Comparison of ENCODE assay signal across 1 cellular context in genomic region chr6:16766043-16766521, GRCh38.
A peak's percentile ranks its signal among the peaks of the same experiment; 100 is the strongest.
TF ChIP-seq lines count a peak whose summit lies in the region.

No MANE protein-coding gene starts in this region.

TF ChIP-seq in HEK293, 187 proteins besides CTCF, POLR2A, EP300 and RAD21 (continued from another document and continues in another):
- TF ChIP-seq PRDM2 (tag by site-specific recombination; IDR thresholded peaks at IDR 0.05; ENCODE audit: borderline replicate concordance), result no peak
- no peak for TF ChIP-seq KLF16 (tag by site-specific recombination; IDR thresholded peaks at IDR 0.05)
- no peak for TF ChIP-seq ZBTB21 (tag by site-specific recombination; IDR thresholded peaks at IDR 0.05)
- no peak for TF ChIP-seq ZNF449 (tag by site-specific recombination; IDR thresholded peaks at IDR 0.05)
- TF ChIP-seq ZNF558 (tag by site-specific recombination; IDR thresholded peaks at IDR 0.05), result no peak
- TF ChIP-seq IKZF3 (tag by site-specific recombination; IDR thresholded peaks at IDR 0.05), result no peak
- no peak for TF ChIP-seq ZNF114 (tag by site-specific recombination; IDR thresholded peaks at IDR 0.05)
- no peak for TF ChIP-seq ZNF776 (tag by site-specific recombination; IDR thresholded peaks at IDR 0.05; ENCODE audit: borderline replicate concordance)
- TF ChIP-seq YY2 (tag by site-specific recombination; IDR thresholded peaks at IDR 0.05), result no peak
- TF ChIP-seq PRDM4 (tag by site-specific recombination; IDR thresholded peaks at IDR 0.05), result no peak
- no peak for TF ChIP-seq ZSCAN4 (tag by site-specific recombination; IDR thresholded peaks at IDR 0.05)
- no peak for TF ChIP-seq ZBTB6 (tag by site-specific recombination; IDR thresholded peaks at IDR 0.05)
- no peak for TF ChIP-seq ZNF48 (tag by site-specific recombination; IDR thresholded peaks at IDR 0.05)
- no peak for TF ChIP-seq ZNF548 (tag by site-specific recombination; IDR thresholded peaks at IDR 0.05)
- TF ChIP-seq INSM2 (tag by site-specific recombination; IDR thresholded peaks at IDR 0.05), result peak; percentile 51; the same call in 1 of the 2 replicates
- TF ChIP-seq ZNF645 (tag by site-specific recombination; IDR thresholded peaks at IDR 0.05), result no peak
- no peak for TF ChIP-seq ZBTB1 (tag by site-specific recombination; IDR thresholded peaks at IDR 0.05)
- TF ChIP-seq ZNF132 (tag by site-specific recombination; IDR thresholded peaks at IDR 0.05; ENCODE audit: borderline replicate concordance), result no peak
- no peak for TF ChIP-seq ZBTB8A (tag by site-specific recombination; IDR thresholded peaks at IDR 0.05)
- TF ChIP-seq HOXD13 (CRISPR knock-in tag; IDR thresholded peaks at IDR 0.05; ENCODE audit: borderline replicate concordance), result peak; percentile 56; the same call in 1 of the 2 replicates
- no peak for TF ChIP-seq ZFP41 (tag by site-specific recombination; IDR thresholded peaks at IDR 0.05; ENCODE audit: borderline replicate concordance)
- peak; percentile 56 for TF ChIP-seq SP7 (tag by site-specific recombination; IDR thresholded peaks at IDR 0.05)
- no peak for TF ChIP-seq ZNF248 (tag by site-specific recombination; IDR thresholded peaks at IDR 0.05)
- no peak for TF ChIP-seq ZNF146 (tag by site-specific recombination; IDR thresholded peaks at IDR 0.05)
- TF ChIP-seq ZNF112 (tag by site-specific recombination; IDR thresholded peaks at IDR 0.05), result no peak
- no peak for TF ChIP-seq ZNF223 (tag by site-specific recombination; IDR thresholded peaks at IDR 0.05)
- TF ChIP-seq TSHZ1 (tag by site-specific recombination; IDR thresholded peaks at IDR 0.05; ENCODE audit: borderline replicate concordance), result peak; percentile 61
- TF ChIP-seq PATZ1 (tag by site-specific recombination; IDR thresholded peaks at IDR 0.05), result no peak
- no peak for TF ChIP-seq ZNF664 (tag by site-specific recombination; IDR thresholded peaks at IDR 0.05)
- TF ChIP-seq ZNF398 (tag by site-specific recombination; IDR thresholded peaks at IDR 0.05), result no peak
- TF ChIP-seq KLF7 (tag by site-specific recombination; IDR thresholded peaks at IDR 0.05; ENCODE audit: borderline replicate concordance), result peak; percentile 69; the same call in 1 of the 2 replicates
- no peak for TF ChIP-seq ZNF155 (tag by site-specific recombination; IDR thresholded peaks at IDR 0.05)
- peak; percentile 75; the same call in 1 of the 2 replicates for TF ChIP-seq GFI1B (tag by site-specific recombination; IDR thresholded peaks at IDR 0.05)
- TF ChIP-seq ZNF792 (tag by site-specific recombination; IDR thresholded peaks at IDR 0.05), result no peak
- TF ChIP-seq ZNF658 (tag by site-specific recombination; IDR thresholded peaks at IDR 0.05), result no peak
